ENCODE assay signal across 1 cellular context in genomic region chr1:110481968-110482623, GRCh38.
TF ChIP-seq lines count a peak whose summit lies in the region.

No MANE protein-coding gene starts in this region.

TF ChIP-seq in GM23338, 12 proteins besides CTCF, POLR2A, EP300 and RAD21 (continued from another document):
- TF ChIP-seq ETS1 (IDR thresholded peaks at IDR 0.05), result no peak
- TF ChIP-seq ZNF331 (CRISPR knock-in tag; IDR thresholded peaks at IDR 0.05; ENCODE audit: low read depth), result no peak
- no peak for TF ChIP-seq REST (IDR thresholded peaks at IDR 0.05; ENCODE audit: unreplicated experiment)
- TF ChIP-seq EZH2 (IDR thresholded peaks at IDR 0.05; ENCODE audit: low read depth, unreplicated experiment), result no peak
- TF ChIP-seq EZH2phosphoT487 (IDR thresholded peaks at IDR 0.05; ENCODE audit: unreplicated experiment), result no peak
- no peak for TF ChIP-seq JUNB (IDR thresholded peaks at IDR 0.05; ENCODE audit: unreplicated experiment)
